Comparison of ENCODE assay signal across 8 cellular contexts in genomic region chr19:58001895-58002369, GRCh38. TPM values are rescaled to one million over a fixed set of nuclear protein-coding genes. Genes with fewer than 3 reads are reported as not detected.
DNase-seq lines count a peak whose midpoint lies in the region; ATAC-seq lines count a peak whose summit lies in the region.

No MANE protein-coding gene starts in this region.

- DNase-seq in Right ventricle myocardium superior (no peak), cardiac septum (ENCODE audit: low spot score) (no peak), OCI-M1 (lab: John Stamatoyannopoulos, UW) (peak; percentile 65), COLO829 (ENCODE audit: low spot score) (no peak), RKO (ENCODE audit: low spot score) (no peak)

- H3K9me3 ChIP-seq in duodenal mucosa (ENCODE audit: control insufficient read depth in 1 of 2, low read length in 2 of 2) = peaks cover 40 to 56% of the 10 kb centered on the region in 2 donors
- H3K9me3 ChIP-seq in mucosa of stomach (ENCODE audit: control insufficient read depth, low read length) = peaks cover 15% of the 10 kb centered on the region

- intact Hi-C loops in Right ventricle myocardium superior (cut with DNase I) = no loop called here
- intact Hi-C loops in cardiac septum (cut with DNase I) = loop anchor here (5.0 kb wide), 2 partner anchors 55 to 150 kb away; partner anchors contain the start of genes ZNF256 and ZNF329

- ATAC-seq in Right ventricle myocardium superior (ENCODE audit: poor library complexity) (peak; percentile 8), HG02938 (IDR thresholded peaks at IDR 0.05; ENCODE audit: unreplicated experiment) (no peak)

- H3K36me3 ChIP-seq in duodenal mucosa (ENCODE audit: control insufficient read depth in 1 of 2, insufficient read depth in 2 of 2, low read length in 2 of 2) = peaks cover 39 to 49% of the 10 kb centered on the region in 2 donors
- peaks cover 11% of the 10 kb centered on the region for H3K36me3 ChIP-seq in mucosa of stomach (ENCODE audit: control insufficient read depth, insufficient read depth, low read length)

- H3K4me3 ChIP-seq in duodenal mucosa (ENCODE audit: low read depth in 1 of 2, low read length in 2 of 2) = peak overlapping the region; percentile 88 to 91
- peak overlapping the region; percentile 99 for H3K4me3 ChIP-seq in mucosa of stomach (ENCODE audit: low read length)

- peak overlapping the region; percentile 86 for H3K27ac ChIP-seq in duodenal mucosa (ENCODE audit: low read depth, low read length)

- H3K27me3 ChIP-seq in duodenal mucosa (ENCODE audit: control insufficient read depth in 1 of 2, insufficient read depth in 2 of 2, low read length in 2 of 2) (no peaks in the 10 kb centered on the region), mucosa of stomach (ENCODE audit: control insufficient read depth, insufficient read depth, low read length) (no peaks in the 10 kb centered on the region)

- peaks cover 11 to 12% of the 10 kb centered on the region in 2 donors for H3K4me1 ChIP-seq in duodenal mucosa (ENCODE audit: control insufficient read depth in 1 of 2, insufficient read depth in 2 of 2, low read length in 2 of 2)
- H3K4me1 ChIP-seq in mucosa of stomach (ENCODE audit: control insufficient read depth, insufficient read depth, low read length) = peaks cover 7% of the 10 kb centered on the region

- peak overlapping the region; percentile 83 to 84 for H3K9ac ChIP-seq in duodenal mucosa (ENCODE audit: low read depth in 1 of 2, low read length in 2 of 2)
- peak overlapping the region; percentile 89 for H3K9ac ChIP-seq in mucosa of stomach (ENCODE audit: low read length)

RNA-seq across cellular contexts. Expression of gene ZNF606, which starts 0.7 kb away (rescaled TPM):
- total RNA-seq in Right ventricle myocardium superior (15.0 TPM), cardiac septum (13.8 TPM)

RNA-seq across cellular contexts. Expression of gene C19orf18, which starts 27.6 kb away (rescaled TPM):
- total RNA-seq in Right ventricle myocardium superior (2.4 TPM), cardiac septum (2.5 TPM)

RNA-seq across cellular contexts. Expression of gene ZSCAN1, which starts 31.9 kb away (rescaled TPM):
- total RNA-seq in Right ventricle myocardium superior (not detected), cardiac septum (not detected)

RNA-seq across cellular contexts. Expression of gene ZNF256, which starts 54.4 kb away (rescaled TPM):
- total RNA-seq in Right ventricle myocardium superior (9.1 TPM), cardiac septum (9.4 TPM)

RNA-seq across cellular contexts. Expression of gene ZNF135, which starts 57.1 kb away (rescaled TPM):
- total RNA-seq in Right ventricle myocardium superior (3.4 TPM), cardiac septum (4.2 TPM)
